14 cellular contexts compared by ENCODE assay signal in genomic region chr14:71661441-71661840, GRCh38.
DNase-seq lines count a peak whose midpoint lies in the region; ATAC-seq, FAIRE-seq and TF ChIP-seq lines count a peak whose summit lies in the region.
"Had no signal": no experiment of that assay in that cellular context is flagged by ENCODE, and none has a peak within 500 bp of the region (broad histone marks: within the 10 kb centered on the region; RNA-seq: fewer than 3 reads in every experiment).

No MANE protein-coding gene starts in this region.

- peaks cover 0 to 4% of the 10 kb centered on the region in 2 donors for H3K36me3 ChIP-seq in adrenal gland (replicated peaks in 1 of 2)

- intact Hi-C loops in adrenal gland (cut with DNase I) = no loop called here

- TF ChIP-seq POLR2A in GM12892 (IDR thresholded peaks at IDR 0.05; ENCODE audit: low read depth, low read length) (no peak), adrenal gland (IDR thresholded peaks at IDR 0.05) (no peak)

- TF ChIP-seq CTCF in adrenal gland (IDR thresholded peaks at IDR 0.05) = no peak

- WGBS in adrenal gland, 4 donors = 89 to 97% (median 93%) methylated on average over 5 of the region's 5 CpGs

- peaks cover 12 to 24% of the 10 kb centered on the region in 2 donors for H3K4me1 ChIP-seq in adrenal gland (replicated peaks in 1 of 2)

- H3K27me3 ChIP-seq in adrenal gland = no peaks in the 10 kb centered on the region

- FAIRE-seq in GM12892 (lab: Jason Lieb, UNC) (peak; percentile 76), urothelium cell line (lab: Jason Lieb, UNC) (peak; percentile 5)
- FAIRE-seq: A204.1, G401.6, H54 had no signal

- no peaks in the 10 kb centered on the region for H3K9me3 ChIP-seq in adrenal gland (replicated peaks in 1 of 3)

- DNase-seq in GM12892 (ENCODE audit: insufficient read length) (no peak), NCI-H2107 (lab: John Stamatoyannopoulos, UW) (peak; percentile 67), cerebellar cortex (ENCODE audit: low spot score) (peak; percentile 89), urothelium cell line (ENCODE audit: low spot score) (no peak), superior temporal gyrus (ENCODE audit: extremely low spot score) (no peak), adrenal gland (no peak)
- DNase-seq: Calu3; CD4-positive, alpha-beta T cell; DMS 273 treated with DMSO at 0.1 percent for 48 hours had no signal

- ATAC-seq in GM19467 (IDR thresholded peaks at IDR 0.05; ENCODE audit: unreplicated experiment) = no peak
- ATAC-seq: HCT116 had no signal

- H3K27ac ChIP-seq in adrenal gland = no peak overlapping the region

- no peak overlapping the region for H3K4me3 ChIP-seq in adrenal gland

Comparison
In these comparisons a context has a peak if more than half of its experiments do, and no peak if none do; other contexts are left out.
1. DNase-seq: peak in NCI-H2107 (single experiment) and cerebellar cortex (single experiment); none in GM12892 (single experiment), urothelium cell line (single experiment), superior temporal gyrus (single experiment) and adrenal gland (0 of 7).